ENCODE assay signal across 8 cellular contexts in genomic region chr5:132227235-132227484, GRCh38. TPM values are rescaled to one million over a fixed set of nuclear protein-coding genes. Genes with fewer than 3 reads are reported as not detected.
DNase-seq lines count a peak whose midpoint lies in the region; ATAC-seq and TF ChIP-seq lines count a peak whose summit lies in the region.

No MANE protein-coding gene starts in this region.

- ATAC-seq in lower lobe of right lung, result no peak
- no peak for ATAC-seq in GM19324 (IDR thresholded peaks at IDR 0.05; ENCODE audit: low FRiP score, unreplicated experiment)
- ATAC-seq in GM21515 (IDR thresholded peaks at IDR 0.05; ENCODE audit: unreplicated experiment), result no peak

- peak overlapping the region; percentile 85 for H3K27ac ChIP-seq in brain microvascular endothelial cell
- peak overlapping the region; percentile 94 for H3K27ac ChIP-seq in lower lobe of right lung
- H3K27ac ChIP-seq in temporal lobe (ENCODE audit: low read depth, low read length), result peak overlapping the region; percentile 78

- peak overlapping the region; percentile 59 for H3K4me3 Mint-ChIP-seq in T-helper 2 cell treated with Interferon-gamma antibody and Interleukin-4, amounts not matched to agents 5 μg/mL and 100 μg/mL, for 36 hours

- H3K36me3 Mint-ChIP-seq in T-helper 2 cell treated with Interferon-gamma antibody and Interleukin-4, amounts not matched to agents 5 μg/mL and 100 μg/mL, for 36 hours (ENCODE audit: low read depth), result no peaks in the 10 kb centered on the region

- H3K9me3 Mint-ChIP-seq in T-helper 2 cell treated with Interferon-gamma antibody and Interleukin-4, amounts not matched to agents 5 μg/mL and 100 μg/mL, for 36 hours, result no peaks in the 10 kb centered on the region

- in situ Hi-C loops in brain microvascular endothelial cell (cut with HindIII; ENCODE audit: low pct_ligation_motif_present, low sequenced_read_pairs), result no loop called here

- H3K4me3 ChIP-seq in brain microvascular endothelial cell (ENCODE audit: low read depth, low read length), result peak overlapping the region; percentile 70
- peak overlapping the region; percentile 89 for H3K4me3 ChIP-seq in lower lobe of right lung

- peaks cover 44% of the 10 kb centered on the region for H3K4me1 Mint-ChIP-seq in T-helper 2 cell treated with Interferon-gamma antibody and Interleukin-4, amounts not matched to agents 5 μg/mL and 100 μg/mL, for 36 hours (ENCODE audit: low read depth)

- no peak for DNase-seq in T-helper 2 cell treated with Interferon-gamma antibody and Interleukin-4, amounts not matched to agents 5 μg/mL and 100 μg/mL, for 36 hours (ENCODE audit: low spot score)
- no peak for DNase-seq in T-helper 2 cell
- no peak for DNase-seq in brain microvascular endothelial cell
- no peak for DNase-seq in lower lobe of right lung
- no peak for DNase-seq in NCI-H526 (lab: John Stamatoyannopoulos, UW)

- intact Hi-C loops in lower lobe of right lung (cut with DNase I), result no loop called here

- no peaks in the 10 kb centered on the region for H3K36me3 ChIP-seq in brain microvascular endothelial cell (replicated peaks)
- no peaks in the 10 kb centered on the region for H3K36me3 ChIP-seq in lower lobe of right lung

- TF ChIP-seq CTCF in brain microvascular endothelial cell (IDR thresholded peaks at IDR 0.05; ENCODE audit: low read depth, low read length, missing control alignments) (no peak), lower lobe of right lung (IDR thresholded peaks at IDR 0.05) (no peak)

- H3K27me3 ChIP-seq in brain microvascular endothelial cell (replicated peaks) (no peaks in the 10 kb centered on the region), lower lobe of right lung (ENCODE audit: low read depth) (no peaks in the 10 kb centered on the region)

- no peak overlapping the region for H3K27ac Mint-ChIP-seq in T-helper 2 cell treated with Interferon-gamma antibody and Interleukin-4, amounts not matched to agents 5 μg/mL and 100 μg/mL, for 36 hours

- H3K4me1 ChIP-seq in lower lobe of right lung, result peaks cover 53% of the 10 kb centered on the region

- no peaks in the 10 kb centered on the region for H3K9me3 ChIP-seq in lower lobe of right lung

- H3K27me3 Mint-ChIP-seq in T-helper 2 cell treated with Interferon-gamma antibody and Interleukin-4, amounts not matched to agents 5 μg/mL and 100 μg/mL, for 36 hours (ENCODE audit: low read depth), result peaks cover 11% of the 10 kb centered on the region

RNA-seq across cellular contexts. Expression of gene P4HA2, which starts 0.5 kb away (rescaled TPM):
- 75.7 TPM for total RNA-seq in lower lobe of right lung
- total RNA-seq in temporal lobe, result 8.9 TPM

RNA-seq across cellular contexts. Expression of gene PDLIM4, which starts 30.3 kb away (rescaled TPM):
- total RNA-seq in lower lobe of right lung (6.7 TPM), temporal lobe (6.9 TPM)
